8 cellular contexts compared by ENCODE assay signal in genomic region chr11:73876424-73877300, GRCh38. TPM values are rescaled to one million over a fixed set of nuclear protein-coding genes. Genes with fewer than 3 reads are reported as not detected.
DNase-seq lines count a peak whose midpoint lies in the region; ATAC-seq, FAIRE-seq and TF ChIP-seq lines count a peak whose summit lies in the region.

COA4 (minus strand) TSS chr11:73876846; CDS start chr11:73873378, 3,468 bp downstream.
PAAF1 (plus strand) TSS chr11:73876999; CDS start chr11:73877022, 23 bp downstream.

- 0 to 1% (median 1%) methylated on average over 52 to 57 of the region's 57 CpGs for WGBS in adipose tissue, 3 donors

- H3K27me3 Mint-ChIP-seq in T-cell (no peaks in the 10 kb centered on the region), type B pancreatic cell (no peaks in the 10 kb centered on the region)

- FAIRE-seq in GM12891 (lab: Jason Lieb, UNC), result peak; percentile 95

- ATAC-seq in HG02840 (IDR thresholded peaks at IDR 0.05; ENCODE audit: low FRiP score, unreplicated experiment), result peak; percentile 97
- ATAC-seq in T-cell (replicated peaks in 1 of 4), result peak; percentile 98 to 99 (median 98)

- H3K27ac ChIP-seq in adipose tissue (ENCODE audit: low read depth, low read length), result peak within 1 kb of the TSS; percentile 28

- DNase-seq in GM12891 (ENCODE audit: insufficient read length, low spot score) (peak; percentile 86), NCI-H1436 treated with DMSO at 0.1 percent for 48 hours (lab: John Stamatoyannopoulos, UW) (peak; percentile 86), T-cell (peak; percentile 82 to 96 (median 92)), cardiac septum (ENCODE audit: low spot score) (peak; percentile 95), pons (ENCODE audit: low spot score) (peak; percentile 98), type B pancreatic cell (ENCODE audit: extremely low spot score, unreplicated experiment) (peak; percentile 90)

- H3K4me3 Mint-ChIP-seq in T-cell, result peak within 1 kb of the TSS; percentile 92 to 99 (median 99)
- peak within 1 kb of the TSS; percentile 99 for H3K4me3 Mint-ChIP-seq in type B pancreatic cell

- peak within 1 kb of the TSS; percentile 98 to 99 for H3K27ac Mint-ChIP-seq in T-cell
- H3K27ac Mint-ChIP-seq in type B pancreatic cell, result peak within 1 kb of the TSS; percentile 98

- intact Hi-C loops in cardiac septum (cut with DNase I), result loop anchor here (2.0 kb wide), 1 partner anchor 98 kb away; no protein-coding TSS in a partner anchor

- H3K36me3 Mint-ChIP-seq in T-cell, result peaks cover 10% of the 10 kb centered on the region
- H3K36me3 Mint-ChIP-seq in type B pancreatic cell, result peaks cover 9% of the 10 kb centered on the region

- POLR2A ChIA-PET in T-cell (lab: Charles Lee), result no interaction called here

- CTCF ChIA-PET in T-cell (lab: Charles Lee), result no interaction called here

- no peak for TF ChIP-seq CTCF in type B pancreatic cell (conservative IDR thresholded peaks at IDR 0.05)

- H3K4me1 Mint-ChIP-seq in T-cell (peaks cover 45 to 51% (median 45%) of the 10 kb centered on the region in 3 donors), type B pancreatic cell (ENCODE audit: unreplicated experiment) (peaks cover 25% of the 10 kb centered on the region)

- TF ChIP-seq POLR2A in GM12891 (IDR thresholded peaks at IDR 0.05; ENCODE audit: low read depth, low read length), result peak; percentile 93

- H3K9me3 Mint-ChIP-seq in T-cell (no peaks in the 10 kb centered on the region), type B pancreatic cell (no peaks in the 10 kb centered on the region)

TF ChIP-seq in GM12891, 5 proteins besides CTCF, POLR2A, EP300 and RAD21:
- TF ChIP-seq POU2F2 (IDR thresholded peaks at IDR 0.05; ENCODE audit: low read depth, low read length) (peak; percentile 70), SPI1 (IDR thresholded peaks at IDR 0.05; ENCODE audit: low read depth, low read length) (peak; percentile 17; the same call in 1 of the 2 replicates), PAX5 (IDR thresholded peaks at IDR 0.05; ENCODE audit: insufficient read depth, low read length, severe bottlenecking) (no peak), TAF1 (IDR thresholded peaks at IDR 0.05; ENCODE audit: low read depth, low read length) (peak; percentile 92), POLR2AphosphoS5 (IDR thresholded peaks at IDR 0.05; ENCODE audit: low read depth, low read length) (peak; percentile 93)

RNA-seq across cellular contexts. Expression of gene COA4, which starts in this region (rescaled TPM):
- 74.8 TPM for polyA plus RNA-seq in GM12891 (2012; ENCODE audit: low read depth, missing spikeins)
- 10 to 100 TPM; 31.5 to 66.9 (median 60.7) TPM for total RNA-seq in T-cell
- polyA plus RNA-seq in adipose tissue, result 10 to 100 TPM; 41.5 to 79.7 (median 61.9) TPM
- total RNA-seq in cardiac septum, result 52.9 TPM
- 58.5 and 61.7 TPM in 2 replicates for total RNA-seq in type B pancreatic cell (ENCODE audit: low replicate concordance)

RNA-seq across cellular contexts. Expression of gene PAAF1, which starts in this region (rescaled TPM):
- polyA plus RNA-seq in GM12891 (2012; ENCODE audit: low read depth, missing spikeins), result 24.1 TPM
- total RNA-seq in T-cell, result 10 to 100 TPM; 11.4 to 16.8 (median 14.9) TPM
- polyA plus RNA-seq in adipose tissue, result 10 to 100 TPM; 10.7 to 12.4 (median 11.1) TPM
- total RNA-seq in cardiac septum, result 14.9 TPM
- total RNA-seq in type B pancreatic cell (ENCODE audit: low replicate concordance), result 22.5 and 30.7 TPM in 2 replicates

Comparison
In these comparisons a context has a peak if more than half of its experiments do, and no peak if none do; other contexts are left out.
1. Peak in every context shown above with its lines: DNase-seq, ATAC-seq and H3K27ac ChIP-seq.